15 cellular contexts compared by ENCODE assay signal in the genomic region with DNA sequence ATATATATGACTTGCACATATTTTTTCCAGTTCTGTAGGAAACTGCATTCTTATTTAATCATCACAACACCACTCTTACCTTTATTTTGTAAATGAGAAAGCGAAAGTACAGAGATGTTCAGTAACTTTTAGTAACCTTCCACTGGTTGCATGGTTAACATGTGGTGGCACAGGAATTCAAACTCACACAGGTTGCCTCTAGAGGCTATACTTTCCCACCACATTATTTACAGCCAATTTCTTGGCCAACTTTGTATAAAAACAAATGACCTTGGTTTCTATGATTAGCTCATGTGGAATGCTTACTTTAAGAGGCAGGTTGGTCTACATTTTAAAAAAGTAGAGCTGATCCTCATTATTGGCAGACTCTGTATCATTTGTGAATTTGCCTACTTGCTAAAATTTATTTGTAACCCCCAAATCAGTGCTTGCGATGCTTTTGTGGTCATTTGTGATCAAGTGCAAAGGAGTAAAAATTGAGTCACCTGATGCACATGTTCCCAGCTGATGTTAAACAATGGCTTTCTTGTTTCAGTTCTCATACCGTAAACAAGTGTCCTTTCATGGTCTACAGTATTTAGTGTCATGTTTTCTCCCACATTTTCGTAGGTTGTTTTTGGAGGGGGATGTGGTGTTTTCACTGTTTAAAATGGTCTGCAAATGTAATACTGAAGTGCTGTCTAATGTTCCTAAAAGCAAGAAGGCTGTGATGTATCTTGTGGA. TPM values are rescaled to one million over a fixed set of nuclear protein-coding genes. Genes with fewer than 3 reads are reported as not detected.
A peak's percentile ranks its signal among the peaks of the same experiment; 100 is the strongest.
DNase-seq lines count a peak whose midpoint lies in the region; ATAC-seq and TF ChIP-seq lines count a peak whose summit lies in the region.
"Had no signal": no experiment of that assay in that cellular context is flagged by ENCODE, and none has a peak within 500 bp of the region (broad histone marks: within the 10 kb centered on the region; RNA-seq: fewer than 3 reads in every experiment).

No MANE protein-coding gene starts in this region.

- no peak overlapping the region for H2AFZ ChIP-seq in PC-3 (ENCODE audit: low read length)

- H3K36me3 ChIP-seq in PC-3 (ENCODE audit: low read depth, low read length) (no peaks in the 10 kb centered on the region), upper lobe of right lung (no peaks in the 10 kb centered on the region), A673 (ENCODE audit: insufficient read depth, low read length, poor library complexity, severe bottlenecking) (no peaks in the 10 kb centered on the region)
- H3K36me3 ChIP-seq: SJCRH30, thoracic aorta had no signal

- no peak overlapping the region for H3K4me3 ChIP-seq in PC-3 (ENCODE audit: low read length)
- H3K4me3 ChIP-seq in upper lobe of right lung = no peak overlapping the region
- H3K4me3 ChIP-seq in A673 (ENCODE audit: low read depth, low read length, poor library complexity, severe bottlenecking) = no peak overlapping the region
- H3K4me3 ChIP-seq: SJCRH30, thoracic aorta had no signal

- TF ChIP-seq CTCF in PC-3 (conservative IDR thresholded peaks at IDR 0.05; ENCODE audit: low read depth, low read length) (no peak), upper lobe of right lung (IDR thresholded peaks at IDR 0.05) (no peak), A673 (conservative IDR thresholded peaks at IDR 0.05; ENCODE audit: low read depth, low read length) (no peak)

- no peak overlapping the region for H3K4me2 ChIP-seq in PC-3 (ENCODE audit: low read length)

- H4K20me1 ChIP-seq in PC-3 (ENCODE audit: low read length) = no peaks in the 10 kb centered on the region

- POLR2A ChIA-PET in PC-3 (lab: Charles Lee; ENCODE audit: unreplicated experiment) = no interaction called here
- POLR2A ChIA-PET in A673 (lab: Charles Lee; ENCODE audit: low non-redundant PET) = no interaction called here

- DNase-seq in Ammon's horn (ENCODE audit: low spot score) (peak; percentile 20), PC-3 (peak; percentile 32), glomerular visceral epithelial cell (ENCODE audit: extremely low spot score) (peak; percentile 36), nucleus accumbens (lab: John Stamatoyannopoulos, UW) (no peak), HuH-7 (ENCODE audit: low spot score) (no peak), upper lobe of right lung (no peak), A673 (ENCODE audit: low spot score) (no peak)
- DNase-seq: activated CD4-positive, alpha-beta T cell treated with anti-CD3 and anti-CD28 coated beads, Interleukin-2, amount 50 U/mL, for 4 hours; endodermal cell; glutamatergic neuron; kidney; NCI-H2107; SJCRH30 had no signal

- H3K27ac ChIP-seq in PC-3 (ENCODE audit: low read length) (no peak overlapping the region), upper lobe of right lung (no peak overlapping the region), A673 (ENCODE audit: low read depth, low read length, poor library complexity, severe bottlenecking) (no peak overlapping the region)
- H3K27ac ChIP-seq: SJCRH30, thoracic aorta had no signal

- ATAC-seq in GM21423 (IDR thresholded peaks at IDR 0.05; ENCODE audit: unreplicated experiment) (peak; percentile 83), PC-3 (no peak; the same call in 1 of the 2 replicates), upper lobe of right lung (no peak)

- H3K9me3 ChIP-seq in PC-3 (ENCODE audit: low read length) (no peaks in the 10 kb centered on the region), upper lobe of right lung (no peaks in the 10 kb centered on the region), A673 (ENCODE audit: low read depth, low read length, poor library complexity, severe bottlenecking) (no peaks in the 10 kb centered on the region)
- H3K9me3 ChIP-seq: SJCRH30, thoracic aorta had no signal

- intact Hi-C loops in PC-3 (cut with micrococcal nuclease) (no loop called here), upper lobe of right lung (cut with DNase I) (no loop called here), A673 (cut with micrococcal nuclease; ENCODE audit: unreplicated experiment) (no loop called here)

- H3K27me3 ChIP-seq in PC-3 (ENCODE audit: low read length) = no peaks in the 10 kb centered on the region
- H3K27me3 ChIP-seq in upper lobe of right lung = no peaks in the 10 kb centered on the region
- H3K27me3 ChIP-seq in A673 (replicated peaks; ENCODE audit: insufficient read depth, low read depth, low read length, poor library complexity) = no peaks in the 10 kb centered on the region
- H3K27me3 ChIP-seq: SJCRH30 had no signal

- no peaks in the 10 kb centered on the region for H3K79me2 ChIP-seq in PC-3 (ENCODE audit: low read length)

- CTCF ChIA-PET in PC-3 (lab: Charles Lee) (no interaction called here), A673 (lab: Charles Lee) (no interaction called here)

- H3F3A ChIP-seq in PC-3 (ENCODE audit: low read length, unreplicated experiment) = no peaks in the 10 kb centered on the region

- H3K4me1 ChIP-seq in PC-3 (ENCODE audit: insufficient read depth, low read length) (peaks cover 5% of the 10 kb centered on the region; the same call in 1 of the 2 replicates), upper lobe of right lung (no peaks in the 10 kb centered on the region), A673 (ENCODE audit: insufficient read depth, low read length, poor library complexity, severe bottlenecking) (no peaks in the 10 kb centered on the region)
- H3K4me1 ChIP-seq: SJCRH30 had no signal

- H3K9me2 ChIP-seq in PC-3 (replicated peaks; ENCODE audit: low read length) = no peaks in the 10 kb centered on the region

- H3K9ac ChIP-seq in PC-3 (ENCODE audit: low read length) = no peak overlapping the region

- BruUV-seq in PC-3 (replicated peaks; lab: Mats Ljungman, UMichigan) = no TSS peak
- BruUV-seq in A673 (replicated peaks; lab: Mats Ljungman, UMichigan) = no TSS peak

RNA-seq across cellular contexts. Expression of a gene that starts 14.8 kb away (rescaled TPM):
- total RNA-seq in PC-3 (2014; rRNA removed) (5.7 and 13.0 TPM in 2 replicates), upper lobe of right lung (19.6 TPM), A673 (2021) (9.0 and 9.4 TPM in 2 replicates)

RNA-seq across cellular contexts. Expression of a gene that starts 35.0 kb away (rescaled TPM):
- total RNA-seq in PC-3 (2014; rRNA removed) = 24.6 and 33.9 TPM in 2 replicates
- total RNA-seq in upper lobe of right lung = 11.9 TPM
- total RNA-seq in A673 (2021) = 29.3 and 29.5 TPM in 2 replicates

Comparison
In these comparisons a context has a peak if more than half of its experiments do, and no peak if none do; other contexts are left out.
1. DNase-seq: peak in Ammon's horn (single experiment), PC-3 (single experiment) and glomerular visceral epithelial cell (single experiment); none in nucleus accumbens (0 of 56), HuH-7 (single experiment), upper lobe of right lung (single experiment) and A673 (single experiment).